Comparison of ENCODE assay signal across 16 cellular contexts in the genomic region with DNA sequence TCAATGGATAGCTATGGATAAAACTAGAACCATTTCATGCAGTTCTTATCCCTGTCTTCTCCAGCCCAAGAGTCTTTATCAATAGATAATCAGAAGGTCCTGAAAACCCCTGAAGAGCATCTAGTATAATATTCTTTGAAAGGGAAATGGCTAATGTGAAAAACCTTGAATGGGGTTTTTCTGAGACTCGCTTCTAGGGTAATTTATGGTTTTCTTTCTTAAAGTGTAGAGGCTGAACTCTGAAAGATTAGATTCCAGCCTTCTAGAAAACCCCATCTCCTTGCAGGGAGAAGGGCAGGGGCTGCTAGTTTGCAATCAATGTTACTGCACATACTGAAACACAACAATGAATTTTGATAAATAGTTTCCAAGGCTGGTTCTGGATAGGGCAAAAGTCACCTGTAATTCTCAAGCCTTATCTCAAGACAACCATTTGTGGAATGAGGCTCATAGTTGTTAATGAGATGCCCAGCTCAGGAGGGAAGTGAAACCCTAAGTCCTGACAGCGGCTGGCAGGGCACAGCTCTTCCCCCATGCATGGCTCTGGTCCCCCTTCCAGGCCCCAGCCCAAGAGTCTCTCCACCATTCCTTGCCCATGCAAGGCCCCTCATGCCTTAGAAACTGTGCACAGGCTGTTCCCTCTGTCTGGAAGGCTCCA.
A peak's percentile ranks its signal among the peaks of the same experiment; 100 is the strongest.
DNase-seq lines count a peak whose midpoint lies in the region; ATAC-seq, FAIRE-seq and TF ChIP-seq lines count a peak whose summit lies in the region.
"Had no signal": no experiment of that assay in that cellular context is flagged by ENCODE, and none has a peak within 500 bp of the region (broad histone marks: within the 10 kb centered on the region; RNA-seq: fewer than 3 reads in every experiment).

No MANE protein-coding gene starts in this region.

- DNase-seq in Ammon's horn (ENCODE audit: low spot score) (peak; percentile 24), GM19239 (ENCODE audit: insufficient read length, low spot score) (no peak), RWPE2 (ENCODE audit: low spot score) (no peak), DMS 273 (lab: John Stamatoyannopoulos, UW; ENCODE audit: unreplicated experiment) (no peak), GM20000 (ENCODE audit: low spot score) (no peak), activated gamma-delta T cell (lab: John Stamatoyannopoulos, UW) (no peak)
- DNase-seq in stimulated activated CD4-positive, alpha-beta T cell treated with anti-CD3 and anti-CD28 coated beads, Interleukin-4, amount 100 ng/mL, for 24 hours: no peak
- DNase-seq: activated CD8-positive, alpha-beta memory T cell treated with anti-CD3 and anti-CD28 coated beads, Interleukin-2, amount 50 U/mL, for 4 hours; activated naive CD8-positive, alpha-beta T cell treated with anti-CD3 and anti-CD28 coated beads, Interleukin-2, amount 10 ng/mL, durations not matched to agents 7 days and 5 days; NCI-H526; occipital lobe had no signal

- no peaks in the 10 kb centered on the region for H3K9me3 ChIP-seq in RWPE2 (ENCODE audit: severe bottlenecking)
- H3K9me3 ChIP-seq: upper lobe of left lung had no signal

- H3K4me1 ChIP-seq in RWPE2 (ENCODE audit: insufficient read depth, poor library complexity, severe bottlenecking): no peaks in the 10 kb centered on the region
- H3K4me1 ChIP-seq: upper lobe of left lung had no signal

- H3K27ac ChIP-seq in RWPE2 (ENCODE audit: poor library complexity, severe bottlenecking): no peak overlapping the region
- H3K27ac ChIP-seq: upper lobe of left lung, VCaP had no signal

- peak; percentile 73 for FAIRE-seq in GM19239 (lab: Jason Lieb, UNC)
- FAIRE-seq: colon had no signal

- ATAC-seq in HG03175 (IDR thresholded peaks at IDR 0.05; ENCODE audit: unreplicated experiment): peak; percentile 55
- ATAC-seq in RWPE2 (ENCODE audit: low read depth): peak; percentile 14; the same call in 1 of the 3 replicates

- H3K27me3 ChIP-seq in RWPE2 (ENCODE audit: insufficient read depth, poor library complexity, severe bottlenecking): no peaks in the 10 kb centered on the region
- H3K27me3 ChIP-seq: upper lobe of left lung had no signal

- no peak overlapping the region for H3K4me3 ChIP-seq in RWPE2 (ENCODE audit: severe bottlenecking)
- H3K4me3 ChIP-seq: lung, upper lobe of left lung had no signal

- H3K36me3 ChIP-seq in RWPE2 (ENCODE audit: low read depth): no peaks in the 10 kb centered on the region
- H3K36me3 ChIP-seq: upper lobe of left lung had no signal

- TF ChIP-seq CTCF in RWPE2 (IDR thresholded peaks at IDR 0.05; ENCODE audit: poor library complexity, severe bottlenecking) (no peak), GM20000 (IDR thresholded peaks at IDR 0.05; ENCODE audit: extremely low read depth, missing control alignments) (no peak)
